21 cellular contexts compared by ENCODE assay signal in genomic region chr9:106704056-106704625, GRCh38.
A peak's percentile ranks its signal among the peaks of the same experiment; 100 is the strongest.
DNase-seq lines count a peak whose midpoint lies in the region; ATAC-seq, FAIRE-seq and TF ChIP-seq lines count a peak whose summit lies in the region.
"Had no signal": no experiment of that assay in that cellular context is flagged by ENCODE, and none has a peak within 500 bp of the region (broad histone marks: within the 10 kb centered on the region; RNA-seq: fewer than 3 reads in every experiment).

No MANE protein-coding gene starts in this region.

- no peak overlapping the region for H3K27ac ChIP-seq in GM12878 (ENCODE audit: control insufficient read depth, insufficient read depth)
- H3K27ac ChIP-seq in fibroblast of lung (ENCODE audit: insufficient read depth, low read length): no peak overlapping the region
- H3K27ac ChIP-seq in osteoblast (ENCODE audit: low read depth, low read length): no peak overlapping the region
- no peak overlapping the region for H3K27ac ChIP-seq in MM.1S (ENCODE audit: low read length)

- TF ChIP-seq CTCF in GM12878 (IDR thresholded peaks at IDR 0.05 in 2 of 3, conservative IDR thresholded peaks at IDR 0.05 in 1 of 3; ENCODE audit: control insufficient read depth in 2 of 3, extremely low read depth in 1 of 3, insufficient read depth in 1 of 3, low read depth in 3 of 3, low read length in 3 of 3) (no peak), fibroblast of lung (conservative IDR thresholded peaks at IDR 0.05 in 1 of 2, IDR thresholded peaks at IDR 0.05 in 1 of 2; ENCODE audit: low read depth in 1 of 2, low read length in 2 of 2) (no peak), osteoblast (IDR thresholded peaks at IDR 0.05; ENCODE audit: extremely low read depth, low read depth, low read length) (peak; percentile 31), MM.1S (IDR thresholded peaks at IDR 0.05; ENCODE audit: low read length) (no peak), omental fat pad (IDR thresholded peaks at IDR 0.05) (no peak)

- H3K9me3 ChIP-seq in GM12878 (replicated peaks; ENCODE audit: control insufficient read depth, insufficient read depth, low read length) (no peaks in the 10 kb centered on the region; the same call in 2 of the 3 replicates), fibroblast of lung (ENCODE audit: control insufficient read depth, insufficient read depth, low read depth, low read length) (no peaks in the 10 kb centered on the region), osteoblast (ENCODE audit: low read depth, low read length) (no peaks in the 10 kb centered on the region), MM.1S (replicated peaks; ENCODE audit: insufficient read depth, low read length) (no peaks in the 10 kb centered on the region)

- no peak overlapping the region for H3K4me2 ChIP-seq in GM12878 (ENCODE audit: control insufficient read depth, insufficient read depth)
- no peak overlapping the region for H3K4me2 ChIP-seq in fibroblast of lung (ENCODE audit: extremely low read depth, insufficient read depth, low read length)
- H3K4me2 ChIP-seq in osteoblast (ENCODE audit: insufficient read depth, low read length): peak overlapping the region; percentile 7
- H3K4me2 ChIP-seq in MM.1S (ENCODE audit: low read depth, low read length): no peak overlapping the region

- H4K20me1 ChIP-seq in GM12878 (ENCODE audit: control insufficient read depth, insufficient read depth): no peaks in the 10 kb centered on the region
- no peaks in the 10 kb centered on the region for H4K20me1 ChIP-seq in fibroblast of lung (ENCODE audit: control insufficient read depth, extremely low read depth, insufficient read depth, low read length)
- H4K20me1 ChIP-seq in osteoblast (ENCODE audit: insufficient read depth, low read length): no peaks in the 10 kb centered on the region
- H4K20me1 ChIP-seq in MM.1S (ENCODE audit: insufficient read depth, low read length): no peaks in the 10 kb centered on the region

- 2% methylated on average over 5 of the region's 5 CpGs for WGBS in GM12878 (ENCODE audit: insufficient coverage, insufficient replicate concordance, low lambda C conversion rate, missing lambda C conversion rate)

- DNase-seq in HT1080 (ENCODE audit: low read depth) (peak; percentile 13), GM12878 (ENCODE audit: low read depth, low spot score) (no peak), fibroblast of lung (ENCODE audit: low read depth in 2 of 2) (peak; percentile 24 to 39), osteoblast (ENCODE audit: insufficient read length, low spot score, missing footprints) (no peak), OCI-M2 (lab: John Stamatoyannopoulos, UW; ENCODE audit: unreplicated experiment) (no peak), MM.1S (no peak), omental fat pad (ENCODE audit: low spot score) (no peak), HCEC 1CT (no peak)
- DNase-seq: AML-193, DMS79, HFFc6, Karpas-422, MG63, NCI-H1105, NCI-H2081, NCI-H748 treated with DMSO at 0.1 percent for 48 hours, OCI-M1, RPMI8226, SHP77 treated with DMSO at 0.1 percent for 48 hours had no signal

- ATAC-seq in GM12878 (peak; percentile 62; the same call in 2 of the 3 replicates), omental fat pad (ENCODE audit: low FRiP score) (no peak)
- ATAC-seq: SK-N-SH treated with all-trans-retinoic acid at 6 μM for 48 hours had no signal

- TF ChIP-seq POLR2A in GM12878 (IDR thresholded peaks at IDR 0.05; ENCODE audit: low read depth, low read length): no peak

- TF ChIP-seq EP300 in GM12878 (IDR thresholded peaks at IDR 0.05; ENCODE audit: borderline replicate concordance in 1 of 2, control insufficient read depth in 1 of 2, low read depth in 2 of 2, low read length in 2 of 2): no peak

- H3K9me2 ChIP-seq in MM.1S (replicated peaks; ENCODE audit: insufficient read depth, low read length): no peaks in the 10 kb centered on the region

- CTCF ChIA-PET in GM12878 (lab: Yijun Ruan, JAX): no interaction called here

- H3K4me1 ChIP-seq in GM12878 (ENCODE audit: control insufficient read depth, insufficient read depth, low read length): no peaks in the 10 kb centered on the region
- no peaks in the 10 kb centered on the region for H3K4me1 ChIP-seq in fibroblast of lung (ENCODE audit: control insufficient read depth, extremely low read depth, insufficient read depth, low read length)
- peaks cover 12% of the 10 kb centered on the region for H3K4me1 ChIP-seq in osteoblast (ENCODE audit: insufficient read depth, low read length)
- no peaks in the 10 kb centered on the region for H3K4me1 ChIP-seq in MM.1S (ENCODE audit: low read length)

- in situ Hi-C loops in GM12878 (cut with MboI): no loop called here

- no peaks in the 10 kb centered on the region for H3K79me2 ChIP-seq in GM12878 (ENCODE audit: control insufficient read depth, insufficient read depth, low read length)
- H3K79me2 ChIP-seq in fibroblast of lung (ENCODE audit: control insufficient read depth, insufficient read depth, low read length): no peaks in the 10 kb centered on the region
- H3K79me2 ChIP-seq in osteoblast (ENCODE audit: insufficient read depth, low read length): no peaks in the 10 kb centered on the region
- H3K79me2 ChIP-seq in MM.1S (ENCODE audit: low read length): no peaks in the 10 kb centered on the region

- H3F3A ChIP-seq in MM.1S (ENCODE audit: insufficient read depth, low read length): no peaks in the 10 kb centered on the region

- RAD21 ChIA-PET in GM12878 (lab: Charles Lee; ENCODE audit: unreplicated experiment): no interaction called here

- no peaks in the 10 kb centered on the region for H3K36me3 ChIP-seq in GM12878 (ENCODE audit: control insufficient read depth in 2 of 2, insufficient read depth in 2 of 2, low read length in 1 of 2)
- H3K36me3 ChIP-seq in fibroblast of lung (ENCODE audit: control insufficient read depth, insufficient read depth, low read length): no peaks in the 10 kb centered on the region
- H3K36me3 ChIP-seq in osteoblast (ENCODE audit: insufficient read depth, low read length): no peaks in the 10 kb centered on the region
- no peaks in the 10 kb centered on the region for H3K36me3 ChIP-seq in MM.1S (replicated peaks; ENCODE audit: insufficient read depth, low read length)
- H3K36me3 ChIP-seq: MG63 had no signal

- no peak for FAIRE-seq in GM12878 (lab: Jason Lieb, UNC)
- FAIRE-seq: H54 had no signal

- SMC1A ChIA-PET in GM12878 (lab: Charles Lee; ENCODE audit: uncharacterized antibody, unreplicated experiment): no interaction called here

- TF ChIP-seq RAD21 in GM12878 (IDR thresholded peaks at IDR 0.05; ENCODE audit: insufficient read depth, low read depth, low read length): no peak

- intact Hi-C loops in GM12878 (cut with micrococcal nuclease; ENCODE audit: unreplicated experiment): no loop called here

- H3K4me3 ChIP-seq in GM12878 (no peak overlapping the region), fibroblast of lung (replicated peaks in 1 of 4; ENCODE audit: control extremely low read depth in 1 of 4, insufficient read depth in 1 of 4, low read depth in 3 of 4, low read length in 4 of 4) (no peak overlapping the region), osteoblast (ENCODE audit: insufficient read depth, low read length) (no peak overlapping the region), MM.1S (ENCODE audit: low read length) (no peak overlapping the region)
- H3K4me3 ChIP-seq: MG63 had no signal

- H3K27me3 ChIP-seq in GM12878 (replicated peaks in 1 of 2; ENCODE audit: control insufficient read depth in 2 of 2, insufficient read depth in 2 of 2, low read length in 1 of 2) (no peaks in the 10 kb centered on the region; a peak in 1 of 4 replicates), fibroblast of lung (ENCODE audit: control insufficient read depth, insufficient read depth, low read length) (no peaks in the 10 kb centered on the region), osteoblast (ENCODE audit: insufficient read depth, low read length) (no peaks in the 10 kb centered on the region), MM.1S (replicated peaks; ENCODE audit: insufficient read depth, low read length) (no peaks in the 10 kb centered on the region)
- H3K27me3 ChIP-seq: MG63 had no signal

- POLR2A ChIA-PET in GM12878 (lab: Charles Lee): no interaction called here

- H3K9ac ChIP-seq in GM12878 (ENCODE audit: control insufficient read depth, insufficient read depth, low read length) (no peak overlapping the region), fibroblast of lung (ENCODE audit: insufficient read depth, low read length) (no peak overlapping the region), MM.1S (ENCODE audit: low read length) (no peak overlapping the region)

- H2AFZ ChIP-seq in GM12878 (ENCODE audit: control insufficient read depth, low read depth, low read length) (no peak overlapping the region), fibroblast of lung (ENCODE audit: low read length) (no peak overlapping the region), osteoblast (ENCODE audit: low read length) (no peak overlapping the region), MM.1S (ENCODE audit: low read length) (no peak overlapping the region)

- no TSS peak for BruUV-seq in GM12878 (replicated peaks; lab: Mats Ljungman, UMichigan)

TF ChIP-seq in GM12878, 131 proteins besides CTCF, POLR2A, EP300 and RAD21 (continues in another document):
- no peak for TF ChIP-seq HDAC2 (IDR thresholded peaks at IDR 0.05)
- no peak for TF ChIP-seq GATAD2B (conservative IDR thresholded peaks at IDR 0.05; ENCODE audit: low read depth)
- no peak for TF ChIP-seq ASH2L (IDR thresholded peaks at IDR 0.05; ENCODE audit: borderline replicate concordance, low read depth)
- TF ChIP-seq PML (IDR thresholded peaks at IDR 0.05; ENCODE audit: low read length): no peak
- TF ChIP-seq EED (IDR thresholded peaks at IDR 0.05; ENCODE audit: low read depth): no peak
- no peak for TF ChIP-seq POLR2AphosphoS2 (IDR thresholded peaks at IDR 0.05; ENCODE audit: low read depth, low read length)
- TF ChIP-seq DPF2 (IDR thresholded peaks at IDR 0.05): no peak
- no peak for TF ChIP-seq TCF7 (IDR thresholded peaks at IDR 0.05; ENCODE audit: borderline replicate concordance)
- TF ChIP-seq, protein P1, sequence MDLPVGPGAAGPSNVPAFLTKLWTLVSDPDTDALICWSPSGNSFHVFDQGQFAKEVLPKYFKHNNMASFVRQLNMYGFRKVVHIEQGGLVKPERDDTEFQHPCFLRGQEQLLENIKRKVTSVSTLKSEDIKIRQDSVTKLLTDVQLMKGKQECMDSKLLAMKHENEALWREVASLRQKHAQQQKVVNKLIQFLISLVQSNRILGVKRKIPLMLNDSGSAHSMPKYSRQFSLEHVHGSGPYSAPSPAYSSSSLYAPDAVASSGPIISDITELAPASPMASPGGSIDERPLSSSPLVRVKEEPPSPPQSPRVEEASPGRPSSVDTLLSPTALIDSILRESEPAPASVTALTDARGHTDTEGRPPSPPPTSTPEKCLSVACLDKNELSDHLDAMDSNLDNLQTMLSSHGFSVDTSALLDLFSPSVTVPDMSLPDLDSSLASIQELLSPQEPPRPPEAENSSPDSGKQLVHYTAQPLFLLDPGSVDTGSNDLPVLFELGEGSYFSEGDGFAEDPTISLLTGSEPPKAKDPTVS (IDR thresholded peaks at IDR 0.05; ENCODE audit: low read depth, low read length): no peak
- no peak for TF ChIP-seq HDAC6 (IDR thresholded peaks at IDR 0.05; ENCODE audit: unreplicated experiment)
- no peak for TF ChIP-seq SRF (IDR thresholded peaks at IDR 0.05; ENCODE audit: low read depth in 2 of 2, low read length in 2 of 2)
- TF ChIP-seq NFYA (IDR thresholded peaks at IDR 0.05; ENCODE audit: borderline replicate concordance, low read depth, low read length): no peak

Comparison
In these comparisons a context has a peak if more than half of its experiments do, and no peak if none do; other contexts are left out.
1. DNase-seq: peak in HT1080 (single experiment) and fibroblast of lung (2 of 2); none in GM12878 (single experiment), osteoblast (single experiment), OCI-M2 (single experiment), MM.1S (single experiment), omental fat pad (single experiment) and HCEC 1CT (single experiment).